Comparison of ENCODE assay signal across 11 cellular contexts in genomic region chr12:56616244-56616643, GRCh38.
"Had no signal": no experiment of that assay in that cellular context is flagged by ENCODE, and none has a peak within 500 bp of the region (broad histone marks: within the 10 kb centered on the region; RNA-seq: fewer than 3 reads in every experiment).

No MANE protein-coding gene starts in this region.

- H3K4me3 Mint-ChIP-seq: activated CD8-positive, alpha-beta memory T cell treated with anti-CD3 and anti-CD28 coated beads, Interleukin-2, amount 10 ng/mL, durations not matched to agents 7 days and 5 days; activated T-cell treated with anti-CD3 and anti-CD28 coated beads, Interleukin-2, amount 50 U/mL, for 4 hours; naive thymus-derived CD8-positive, alpha-beta T cell had no signal

- H3K27ac ChIP-seq: colonic mucosa had no signal

- DNase-seq: activated CD8-positive, alpha-beta memory T cell treated with anti-CD3 and anti-CD28 coated beads, Interleukin-2, amount 10 ng/mL, durations not matched to agents 7 days and 5 days; activated T-cell treated with anti-CD3 and anti-CD28 coated beads, Interleukin-2, amount 50 U/mL, for 4 hours; colonic mucosa; effector CD4-positive, alpha-beta T cell; hippocampal formation; naive thymus-derived CD8-positive, alpha-beta T cell; nucleus accumbens; stimulated activated CD4-positive, alpha-beta T cell treated with anti-CD3 and anti-CD28 coated beads, Interleukin-4, amount 100 ng/mL, for 1 hour; stimulated activated CD8-positive, alpha-beta memory T cell treated with anti-CD3 and anti-CD28 coated beads, Interleukin-4, amount 100 ng/mL, for 48 hours had no signal

- H3K9me3 Mint-ChIP-seq: activated T-cell treated with anti-CD3 and anti-CD28 coated beads, Interleukin-2, amount 50 U/mL, for 4 hours; naive thymus-derived CD8-positive, alpha-beta T cell had no signal

- ATAC-seq: activated CD4-positive, CD25-positive, alpha-beta regulatory T cell treated with anti-CD3 and anti-CD28 coated beads, Interleukin-2, amount 50 U/mL, for 24 hours; activated CD8-positive, alpha-beta memory T cell treated with anti-CD3 and anti-CD28 coated beads, Interleukin-2, amount 10 ng/mL, durations not matched to agents 7 days and 5 days; activated T-cell treated with anti-CD3 and anti-CD28 coated beads, Interleukin-2, amount 50 U/mL, for 4 hours; naive thymus-derived CD8-positive, alpha-beta T cell had no signal

- H3K4me1 ChIP-seq: colonic mucosa had no signal

- H3K27me3 Mint-ChIP-seq: activated CD8-positive, alpha-beta memory T cell treated with anti-CD3 and anti-CD28 coated beads, Interleukin-2, amount 10 ng/mL, durations not matched to agents 7 days and 5 days; naive thymus-derived CD8-positive, alpha-beta T cell; progenitor cell of endocrine pancreas had no signal

- H3K27ac Mint-ChIP-seq: activated CD8-positive, alpha-beta memory T cell treated with anti-CD3 and anti-CD28 coated beads, Interleukin-2, amount 10 ng/mL, durations not matched to agents 7 days and 5 days; progenitor cell of endocrine pancreas had no signal

- H3K9me3 ChIP-seq: colonic mucosa had no signal

- H3K27me3 ChIP-seq: colonic mucosa had no signal

- H3K4me3 ChIP-seq: colonic mucosa had no signal
